Comparison of ENCODE assay signal across 20 cellular contexts in genomic region chr4:6160536-6160935, GRCh38. TPM values are rescaled to one million over a fixed set of nuclear protein-coding genes. Genes with fewer than 3 reads are reported as not detected.
"Had no signal": no experiment of that assay in that cellular context is flagged by ENCODE, and none has a peak within 500 bp of the region (broad histone marks: within the 10 kb centered on the region; RNA-seq: fewer than 3 reads in every experiment).

No MANE protein-coding gene starts in this region.

- H3K27ac ChIP-seq: breast epithelium had no signal

- H3K4me3 ChIP-seq: breast epithelium had no signal

- H3K36me3 Mint-ChIP-seq: activated naive CD4-positive, alpha-beta T cell treated with anti-CD3 and anti-CD28 coated beads, Interleukin-2, amount 50 U/mL, for 24 hours had no signal

- DNase-seq: activated CD4-positive, alpha-beta T cell treated with anti-CD3 and anti-CD28 coated beads for 4 hours; activated CD8-positive, alpha-beta memory T cell treated with anti-CD3 and anti-CD28 coated beads, Interleukin-2, amount 50 U/mL, for 48 hours; activated CD8-positive, alpha-beta T cell treated with anti-CD3 and anti-CD28 coated beads for 36 hours; activated effector memory CD4-positive, alpha-beta T cell treated with Interleukin-2 at 50 U/mL for 16 hours; activated naive CD4-positive, alpha-beta T cell; activated T-cell treated with anti-CD3 and anti-CD28 coated beads, Interleukin-2, amount 50 U/mL, for 1 hour; central memory CD4-positive, alpha-beta T cell; MM.1S; NCI-H1105 treated with DMSO at 0.1 percent for 48 hours; NCI-H1436 treated with DMSO at 0.1 percent for 48 hours; NCI-H187; NCI-H2081; NCI-H510A treated with DMSO at 0.1 percent for 48 hours; NCI-H69; PC-3; SHP77 treated with DMSO at 0.1 percent for 48 hours had no signal

- H3K27me3 Mint-ChIP-seq: activated CD8-positive, alpha-beta T cell treated with anti-CD3 and anti-CD28 coated beads for 36 hours had no signal

- H3K4me1 Mint-ChIP-seq: activated naive CD4-positive, alpha-beta T cell treated with anti-CD3 and anti-CD28 coated beads, Interleukin-2, amount 50 U/mL, for 24 hours had no signal

- ATAC-seq: activated CD4-positive, CD25-positive, alpha-beta regulatory T cell treated with anti-CD3 and anti-CD28 coated beads, Interleukin-2, amount 50 U/mL, for 24 hours; activated CD8-positive, alpha-beta T cell treated with anti-CD3 and anti-CD28 coated beads for 36 hours; PC-3 had no signal

- H3K27ac Mint-ChIP-seq: activated CD8-positive, alpha-beta T cell treated with anti-CD3 and anti-CD28 coated beads for 36 hours; activated naive CD4-positive, alpha-beta T cell treated with anti-CD3 and anti-CD28 coated beads, Interleukin-2, amount 50 U/mL, for 24 hours had no signal

- H3K4me3 Mint-ChIP-seq: activated CD8-positive, alpha-beta T cell treated with anti-CD3 and anti-CD28 coated beads for 36 hours; activated naive CD4-positive, alpha-beta T cell treated with anti-CD3 and anti-CD28 coated beads, Interleukin-2, amount 50 U/mL, for 24 hours had no signal

- H3K36me3 ChIP-seq: breast epithelium had no signal

- H3K9me3 Mint-ChIP-seq: activated CD8-positive, alpha-beta T cell treated with anti-CD3 and anti-CD28 coated beads for 36 hours; activated naive CD4-positive, alpha-beta T cell treated with anti-CD3 and anti-CD28 coated beads, Interleukin-2, amount 50 U/mL, for 24 hours had no signal

- H3K4me1 ChIP-seq: breast epithelium had no signal

RNA-seq across cellular contexts. Expression of gene JAKMIP1, which starts 39.8 kb away (rescaled TPM):
- total RNA-seq: SK-MEL-5 had no signal
